Comparison of ENCODE assay signal across 8 cellular contexts in genomic region chr3:49719214-49719884, GRCh38. TPM values are rescaled to one million over a fixed set of nuclear protein-coding genes. Genes with fewer than 3 reads are reported as not detected.
DNase-seq lines count a peak whose midpoint lies in the region; ATAC-seq, FAIRE-seq and TF ChIP-seq lines count a peak whose summit lies in the region.

A gene with protein sequence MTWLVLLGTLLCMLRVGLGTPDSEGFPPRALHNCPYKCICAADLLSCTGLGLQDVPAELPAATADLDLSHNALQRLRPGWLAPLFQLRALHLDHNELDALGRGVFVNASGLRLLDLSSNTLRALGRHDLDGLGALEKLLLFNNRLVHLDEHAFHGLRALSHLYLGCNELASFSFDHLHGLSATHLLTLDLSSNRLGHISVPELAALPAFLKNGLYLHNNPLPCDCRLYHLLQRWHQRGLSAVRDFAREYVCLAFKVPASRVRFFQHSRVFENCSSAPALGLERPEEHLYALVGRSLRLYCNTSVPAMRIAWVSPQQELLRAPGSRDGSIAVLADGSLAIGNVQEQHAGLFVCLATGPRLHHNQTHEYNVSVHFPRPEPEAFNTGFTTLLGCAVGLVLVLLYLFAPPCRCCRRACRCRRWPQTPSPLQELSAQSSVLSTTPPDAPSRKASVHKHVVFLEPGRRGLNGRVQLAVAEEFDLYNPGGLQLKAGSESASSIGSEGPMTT (minus strand): TSS chr3:49719684. CDS start chr3:49719465, 219 bp downstream.

- H3K27me3 ChIP-seq in bronchial epithelial cell (ENCODE audit: control insufficient read depth, insufficient read depth, low read length) (no peaks in the 10 kb centered on the region), PC-9 (ENCODE audit: insufficient read depth, low read depth) (no peaks in the 10 kb centered on the region)

- no peak within 1 kb of the TSS for H2AFZ ChIP-seq in PC-9

- no TSS peak for BruUV-seq in PC-9 (replicated peaks; lab: Mats Ljungman, UMichigan)

- ATAC-seq in HG02840 (IDR thresholded peaks at IDR 0.05; ENCODE audit: low FRiP score, unreplicated experiment), result peak; percentile 41

- CTCF ChIA-PET in PC-9 (lab: Charles Lee), result no interaction called here

- peak; percentile 21 for TF ChIP-seq CTCF in WI38 (IDR thresholded peaks at IDR 0.05; ENCODE audit: low read depth, low read length)
- TF ChIP-seq CTCF in bronchial epithelial cell (IDR thresholded peaks at IDR 0.05; ENCODE audit: insufficient read depth, low read length, severe bottlenecking), result peak; percentile 60
- no peak for TF ChIP-seq CTCF in PC-9 (conservative IDR thresholded peaks at IDR 0.05)

- TF ChIP-seq POLR2A in GM12892 (IDR thresholded peaks at IDR 0.05; ENCODE audit: low read depth, low read length), result peak; percentile 73; the same call in 1 of the 2 replicates

- no peaks in the 10 kb centered on the region for H3K9me3 ChIP-seq in PC-9 (ENCODE audit: insufficient read depth, low read depth)

- H3K4me3 ChIP-seq in WI38 (ENCODE audit: low read depth, low read length), result peak within 1 kb of the TSS; percentile 48
- peak within 1 kb of the TSS; percentile 34 for H3K4me3 ChIP-seq in bronchial epithelial cell (ENCODE audit: low read depth, low read length)
- H3K4me3 ChIP-seq in skin epidermis, result peak within 1 kb of the TSS; percentile 36 to 52 (median 41)
- H3K4me3 ChIP-seq in PC-9, result no peak within 1 kb of the TSS

- no peaks in the 10 kb centered on the region for H3K9me2 ChIP-seq in PC-9 (ENCODE audit: insufficient read depth)

- DNase-seq in GM12892 (ENCODE audit: insufficient read length), result peak; percentile 97
- peak; percentile 90 for DNase-seq in NCI-H2081 (lab: John Stamatoyannopoulos, UW)
- DNase-seq in bronchial epithelial cell (ENCODE audit: low read depth), result peak; percentile 82
- peak; percentile 98 for DNase-seq in iPS-NIHi7 (ENCODE audit: extremely low spot score)
- no peak for DNase-seq in PC-9

- H3K79me2 ChIP-seq in PC-9 (ENCODE audit: low read depth), result peaks cover 9% of the 10 kb centered on the region

- no peak within 1 kb of the TSS for H3K4me2 ChIP-seq in PC-9

- no peaks in the 10 kb centered on the region for H4K20me1 ChIP-seq in PC-9 (ENCODE audit: insufficient read depth)

- H3K36me3 ChIP-seq in bronchial epithelial cell (ENCODE audit: control insufficient read depth, insufficient read depth, low read length) (peaks cover 21% of the 10 kb centered on the region), PC-9 (ENCODE audit: low read depth) (no peaks in the 10 kb centered on the region)

- H3K27ac ChIP-seq in skin epidermis (peak within 1 kb of the TSS in 11 of 21 experiments; percentile 12 to 86 (median 55)), PC-9 (no peak within 1 kb of the TSS)

- POLR2A ChIA-PET in PC-9 (lab: Charles Lee; ENCODE audit: unreplicated experiment), result no interaction called here

- H3K4me1 ChIP-seq in PC-9 (replicated peaks; ENCODE audit: insufficient read depth), result peaks cover 7% of the 10 kb centered on the region; the same call in 1 of the 2 replicates

- peaks cover 2% of the 10 kb centered on the region; the same call in 1 of the 2 replicates for H3F3A ChIP-seq in PC-9 (ENCODE audit: insufficient read depth, low read depth)

- FAIRE-seq in GM12892 (lab: Jason Lieb, UNC) (peak; percentile 85), bronchial epithelial cell (lab: Jason Lieb, UNC) (no peak)

- intact Hi-C loops in PC-9 (cut with micrococcal nuclease; ENCODE audit: unreplicated experiment), result loop anchor here (10.0 kb wide), 1 partner anchor 385 kb away; no protein-coding TSS in a partner anchor

RNA-seq across cellular contexts. Expression of the gene that starts here (rescaled TPM):
- 0.53 TPM for polyA plus RNA-seq in GM12892 (2012; ENCODE audit: missing spikeins)
- total RNA-seq in bronchial epithelial cell, result not detected in 2 replicates
- total RNA-seq in PC-9 (2021), result 1.0 TPM in 1 of 2 replicates, not detected in the other

Comparison
In these comparisons a context has a peak if more than half of its experiments do, and no peak if none do; other contexts are left out.
1. Peak in DNase-seq and H3K4me3 ChIP-seq in bronchial epithelial cell; RNA of the gene not detected or under 1 TPM.
2. DNase-seq: peak in GM12892 (single experiment), NCI-H2081 (2 of 2) and iPS-NIHi7 (single experiment); none in PC-9 (0 of 2).